9 cellular contexts compared by ENCODE assay signal in genomic region chr11:73376168-73376802, GRCh38. TPM values are rescaled to one million over a fixed set of nuclear protein-coding genes. Genes with fewer than 3 reads are reported as not detected.
DNase-seq lines count a peak whose midpoint lies in the region; ATAC-seq, FAIRE-seq and TF ChIP-seq lines count a peak whose summit lies in the region.
"Had no signal": no experiment of that assay in that cellular context is flagged by ENCODE, and none has a peak within 500 bp of the region (broad histone marks: within the 10 kb centered on the region; RNA-seq: fewer than 3 reads in every experiment).

TSS of gene RELT (plus strand) at chr11:73376399. CDS start at chr11:73389137, 12,738 bp downstream.

- peak within 1 kb of the TSS; percentile 79 to 96 (median 90) for H3K4me3 ChIP-seq in keratinocyte (ENCODE audit: control insufficient read depth in 2 of 3, extremely low read depth in 1 of 3, insufficient read depth in 2 of 3, low read depth in 1 of 3, low read length in 3 of 3)

- peak within 1 kb of the TSS; percentile 91 for H3K27ac ChIP-seq in keratinocyte (ENCODE audit: control insufficient read depth, insufficient read depth, low read length)

- peak within 1 kb of the TSS; percentile 95 for H3K4me2 ChIP-seq in keratinocyte (ENCODE audit: control insufficient read depth, extremely low read depth, insufficient read depth, low read depth, low read length)

- peaks cover 14% of the 10 kb centered on the region for H4K20me1 ChIP-seq in keratinocyte (ENCODE audit: control insufficient read depth, extremely low read depth, insufficient read depth, low read length)

- no peaks in the 10 kb centered on the region for H3K9me3 ChIP-seq in keratinocyte (ENCODE audit: control insufficient read depth, low read depth, low read length)

- no peaks in the 10 kb centered on the region for H3K27me3 ChIP-seq in keratinocyte (ENCODE audit: control insufficient read depth, extremely low read depth, insufficient read depth, low read length)

- ATAC-seq in GM18907 (IDR thresholded peaks at IDR 0.05; ENCODE audit: unreplicated experiment) (peak; percentile 71), HG03139 (IDR thresholded peaks at IDR 0.05; ENCODE audit: unreplicated experiment) (peak; percentile 78)

- no peak for FAIRE-seq in keratinocyte (lab: Jason Lieb, UNC)
- FAIRE-seq: endometrium had no signal

- H3K4me1 ChIP-seq in keratinocyte (ENCODE audit: control insufficient read depth, extremely low read depth, insufficient read depth, low read length) = peaks cover 11% of the 10 kb centered on the region

- TF ChIP-seq CTCF in AG09319 (IDR thresholded peaks at IDR 0.05; ENCODE audit: low read depth, low read length) (peak; percentile 63), keratinocyte (optimal IDR thresholded peaks at IDR 0.05 in 1 of 3, IDR thresholded peaks at IDR 0.05 in 1 of 3, conservative IDR thresholded peaks at IDR 0.05 in 1 of 3; ENCODE audit: extremely low read depth in 1 of 3, insufficient read depth in 2 of 3, low read length in 3 of 3) (peak; percentile 75 to 87 (median 86))

- peak within 1 kb of the TSS; percentile 90 for H2AFZ ChIP-seq in keratinocyte (ENCODE audit: control insufficient read depth, low read length)

- dilution Hi-C loops in keratinocyte (cut with MboI; ENCODE audit: extremely low pct_ligation_motif_present, low sequenced_read_pairs) = no loop called here

- no peaks in the 10 kb centered on the region for H3K36me3 ChIP-seq in keratinocyte (ENCODE audit: control insufficient read depth in 2 of 2, extremely low read depth in 1 of 2, insufficient read depth in 2 of 2, low read length in 2 of 2)

- peak within 1 kb of the TSS; percentile 97 for H3K9ac ChIP-seq in keratinocyte (ENCODE audit: control insufficient read depth, extremely low read depth, insufficient read depth, low read length)

- H3K9me1 ChIP-seq in keratinocyte (ENCODE audit: control insufficient read depth, extremely low read depth, insufficient read depth, low read length) = peaks cover 4% of the 10 kb centered on the region

- H3K79me2 ChIP-seq in keratinocyte (ENCODE audit: control insufficient read depth, insufficient read depth, low read length) = peaks cover 48% of the 10 kb centered on the region

- peak; percentile 71 for DNase-seq in AG09319 (ENCODE audit: extremely low read depth, low read depth)
- peak; percentile 93 for DNase-seq in NCI-H345 (lab: John Stamatoyannopoulos, UW)
- DNase-seq in activated CD4-positive, CD25-positive, alpha-beta regulatory T cell treated with anti-CD3 and anti-CD28 coated beads, Interleukin-2, amount 50 U/mL, for 16 hours (ENCODE audit: low read depth, low spot score) = peak; percentile 83
- peak; percentile 93 for DNase-seq in central memory CD4-positive, alpha-beta T cell
- no peak for DNase-seq in keratinocyte (ENCODE audit: low read depth, low spot score)
- peak; percentile 89 to 96 for DNase-seq in stimulated activated CD4-positive, alpha-beta T cell treated with anti-CD3 and anti-CD28 coated beads, Interleukin-15, amount 100 ng/mL, for 1 hour (ENCODE audit: low read depth in 1 of 2, low spot score in 1 of 2)

RNA-seq across cellular contexts. Expression of gene RELT, which starts in this region (rescaled TPM):
- polyA plus RNA-seq in keratinocyte = 3.4 to 5.0 TPM (median 4.2 TPM) in 3 replicates
- 3.6 TPM for polyA plus RNA-seq in keratinocyte (2011; ENCODE audit: low read depth)
- 1.9 and 2.9 TPM in 2 replicates for polyA plus RNA-seq in keratinocyte (2011; cell fraction: cytosol; rRNA removed)
- polyA plus RNA-seq in keratinocyte (2011; cell fraction: nucleus; rRNA removed) = 11.2 and 14.1 TPM in 2 replicates
- polyA plus RNA-seq in keratinocyte (2012; ENCODE audit: low replicate concordance) = 4.4 and 4.9 TPM in 2 replicates
- 3.8 to 5.0 TPM (median 4.6 TPM) in 3 replicates for polyA minus RNA-seq in keratinocyte
- 5.0 TPM for polyA minus RNA-seq in keratinocyte (2011; cell fraction: cytosol; rRNA and poly(A)+ RNA removed)
- polyA minus RNA-seq in keratinocyte (2011; cell fraction: nucleus; rRNA and poly(A)+ RNA removed) = 7.8 and 8.4 TPM in 2 replicates
